Comparison of ENCODE assay signal across 8 cellular contexts in the genomic region with DNA sequence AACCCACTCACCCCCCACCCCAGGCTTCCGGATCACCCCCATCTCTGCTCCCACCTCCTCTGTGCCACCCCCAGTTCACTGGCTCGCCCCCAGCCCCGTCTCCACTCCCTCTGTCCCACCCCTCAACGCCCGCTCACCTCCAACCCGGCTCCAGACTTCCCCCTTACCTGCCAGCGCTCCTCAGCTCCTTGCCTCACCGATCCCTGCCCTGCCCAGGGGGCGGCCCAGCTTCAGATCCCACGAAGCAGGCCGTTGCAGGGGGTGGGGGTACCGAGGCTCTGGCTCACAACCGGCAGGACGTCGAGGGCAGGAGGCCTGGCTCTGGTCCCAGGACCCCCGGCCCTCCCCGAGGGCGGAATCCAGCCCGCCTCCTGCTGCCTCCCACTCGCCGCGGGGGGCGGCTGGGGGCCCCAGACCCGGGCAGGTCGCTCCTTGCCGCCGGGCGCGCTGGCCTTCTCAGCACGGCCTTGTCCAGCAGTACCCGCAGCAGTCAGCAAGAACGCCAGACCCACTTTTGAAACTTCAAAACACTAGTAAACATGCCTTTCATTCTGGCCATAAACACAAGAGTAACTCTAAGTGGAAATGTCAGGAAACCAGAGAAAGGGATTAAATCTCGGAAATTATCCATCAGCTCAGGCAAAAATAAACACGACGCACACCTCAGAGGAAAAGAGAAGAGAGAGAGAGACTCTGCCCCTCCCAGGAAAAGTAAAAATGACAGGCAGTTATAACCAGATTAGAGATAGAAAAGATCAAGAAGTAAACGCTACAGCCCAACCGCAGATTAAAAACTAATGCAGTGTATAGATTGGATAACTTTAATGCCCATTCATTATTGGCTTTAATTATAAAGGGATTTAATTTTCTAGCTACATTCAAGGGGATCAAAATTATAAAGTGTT. TPM values are rescaled to one million over a fixed set of nuclear protein-coding genes. Genes with fewer than 3 reads are reported as not detected.
A peak's percentile ranks its signal among the peaks of the same experiment; 100 is the strongest.
DNase-seq lines count a peak whose midpoint lies in the region; ATAC-seq, FAIRE-seq and TF ChIP-seq lines count a peak whose summit lies in the region.

No MANE protein-coding gene starts in this region.

- peak overlapping the region; percentile 62 for H3K18ac ChIP-seq in mesendoderm (ENCODE audit: low read length)

- H3K9ac ChIP-seq in mesendoderm (ENCODE audit: low read length): peak overlapping the region; percentile 77

- no peak for ATAC-seq in HG03175 (IDR thresholded peaks at IDR 0.05; ENCODE audit: unreplicated experiment)

- no peak overlapping the region for H4K5ac ChIP-seq in mesendoderm (ENCODE audit: low read length)

- no peaks in the 10 kb centered on the region for H3K36me3 ChIP-seq in mesendoderm (ENCODE audit: control insufficient read depth, insufficient read depth, low read length)

- peaks cover 54% of the 10 kb centered on the region for H3K27me3 Mint-ChIP-seq in dendritic cell treated with granulocyte-macrophage colony-stimulating factor and Interleukin-4, amounts not matched to agents 40 ng/mL and 50 ng/mL, for 4 days

- peaks cover 26% of the 10 kb centered on the region for H3K9me3 Mint-ChIP-seq in dendritic cell treated with granulocyte-macrophage colony-stimulating factor and Interleukin-4, amounts not matched to agents 40 ng/mL and 50 ng/mL, for 4 days

- no peak overlapping the region for H3K4ac ChIP-seq in mesendoderm (ENCODE audit: low read depth, low read length)

- peak overlapping the region; percentile 37 for H3K27ac Mint-ChIP-seq in dendritic cell treated with granulocyte-macrophage colony-stimulating factor and Interleukin-4, amounts not matched to agents 40 ng/mL and 50 ng/mL, for 4 days

- no peak overlapping the region for H4K8ac ChIP-seq in mesendoderm (ENCODE audit: low read depth, low read length)

- no peak overlapping the region for H2BK120ac ChIP-seq in mesendoderm (ENCODE audit: low read depth, low read length)

- H3K4me1 Mint-ChIP-seq in dendritic cell treated with granulocyte-macrophage colony-stimulating factor and Interleukin-4, amounts not matched to agents 40 ng/mL and 50 ng/mL, for 4 days (ENCODE audit: low read depth): peaks cover 26% of the 10 kb centered on the region

- H3K4me3 Mint-ChIP-seq in dendritic cell treated with granulocyte-macrophage colony-stimulating factor and Interleukin-4, amounts not matched to agents 40 ng/mL and 50 ng/mL, for 4 days: peak overlapping the region; percentile 49

- H2BK15ac ChIP-seq in mesendoderm (replicated peaks; ENCODE audit: low read depth): no peak overlapping the region

- intact Hi-C loops in dendritic cell treated with granulocyte-macrophage colony-stimulating factor and Interleukin-4, amounts not matched to agents 40 ng/mL and 50 ng/mL, for 4 days (cut with micrococcal nuclease): no loop called here

- H2AK5ac ChIP-seq in mesendoderm (ENCODE audit: low read length): no peak overlapping the region

- peak overlapping the region; percentile 90 for H3K56ac ChIP-seq in mesendoderm (ENCODE audit: low read length)

- TF ChIP-seq POLR2A in H54 (IDR thresholded peaks at IDR 0.05; ENCODE audit: low read depth, low read length): no peak

- H3K23ac ChIP-seq in mesendoderm (ENCODE audit: low read length): no peak overlapping the region

- no peak for TF ChIP-seq CTCF in AG04450 (IDR thresholded peaks at IDR 0.05; ENCODE audit: low read depth, low read length)

- no CpG with 5 or more reads among the region's 37 CpGs for WGBS in mesendoderm (ENCODE audit: extremely low coverage, insufficient coverage, low lambda C conversion rate)

- FAIRE-seq in H54 (lab: Jason Lieb, UNC): no peak

- H3K4me1 ChIP-seq in mesendoderm (ENCODE audit: control insufficient read depth, low read depth, low read length): peaks cover 6% of the 10 kb centered on the region

- H3K79me2 ChIP-seq in mesendoderm (ENCODE audit: control insufficient read depth, insufficient read depth, low read length): peaks cover 6% of the 10 kb centered on the region

- H3K27ac ChIP-seq in AG04450 (ENCODE audit: low read depth, low read length): no peak overlapping the region
- H3K27ac ChIP-seq in mesendoderm (ENCODE audit: low read depth, low read length): no peak overlapping the region

- H3K36me3 Mint-ChIP-seq in dendritic cell treated with granulocyte-macrophage colony-stimulating factor and Interleukin-4, amounts not matched to agents 40 ng/mL and 50 ng/mL, for 4 days (ENCODE audit: low read depth): no peaks in the 10 kb centered on the region

- peak overlapping the region; percentile 75 for H3K4me2 ChIP-seq in mesendoderm (ENCODE audit: low read length)

- H3K27me3 ChIP-seq in AG04450 (ENCODE audit: control insufficient read depth, insufficient read depth, low read length) (peaks cover 20% of the 10 kb centered on the region), mesendoderm (ENCODE audit: insufficient read depth, low read length, poor library complexity) (peaks cover 3% of the 10 kb centered on the region)

- peaks cover 2% of the 10 kb centered on the region for H3K79me1 ChIP-seq in mesendoderm (ENCODE audit: low read length)

- CTCF ChIA-PET in AG04450 (lab: Charles Lee): no interaction called here

- DNase-seq in AG04450 (ENCODE audit: low read depth, low spot score) (no peak), NCI-H82 (lab: John Stamatoyannopoulos, UW) (peak; percentile 87), mesendoderm (peak; percentile 21), H54 (ENCODE audit: insufficient read length, low spot score) (no peak), CD1c-positive myeloid dendritic cell (ENCODE audit: extremely low spot score) (no peak), NK-92 (lab: John Stamatoyannopoulos, UW; ENCODE audit: unreplicated experiment) (no peak)

- peaks cover 5% of the 10 kb centered on the region for H3K9me3 ChIP-seq in AG04450 (ENCODE audit: control insufficient read depth, insufficient read depth, low read length)

- POLR2A ChIA-PET in AG04450 (lab: Yijun Ruan, JAX): no interaction called here

- H3K4me3 ChIP-seq in AG04450 (ENCODE audit: low read depth, low read length) (peak overlapping the region; percentile 65), mesendoderm (ENCODE audit: low read length) (no peak overlapping the region)

- H2BK5ac ChIP-seq in mesendoderm (ENCODE audit: low read length): no peak overlapping the region

RNA-seq across cellular contexts. Expression of a gene that starts 1.0 kb away (rescaled TPM):
- polyA plus RNA-seq in AG04450 (2011; rRNA removed): 11.0 and 13.8 TPM in 2 replicates
- polyA minus RNA-seq in AG04450 (2011; rRNA and poly(A)+ RNA removed): 4.0 and 4.6 TPM in 2 replicates
- polyA plus RNA-seq in mesendoderm (2013, experiment 1 of 2): 7.8 TPM
- 7.2 TPM for polyA plus RNA-seq in mesendoderm (2013, experiment 2 of 2)

Comparison
In these comparisons a context has a peak if more than half of its experiments do, and no peak if none do; other contexts are left out.
1. DNase-seq: peak in NCI-H82 (single experiment) and mesendoderm (single experiment); none in AG04450 (single experiment), H54 (single experiment), CD1c-positive myeloid dendritic cell (single experiment) and NK-92 (single experiment).